8 cellular contexts compared by ENCODE assay signal in the genomic region with DNA sequence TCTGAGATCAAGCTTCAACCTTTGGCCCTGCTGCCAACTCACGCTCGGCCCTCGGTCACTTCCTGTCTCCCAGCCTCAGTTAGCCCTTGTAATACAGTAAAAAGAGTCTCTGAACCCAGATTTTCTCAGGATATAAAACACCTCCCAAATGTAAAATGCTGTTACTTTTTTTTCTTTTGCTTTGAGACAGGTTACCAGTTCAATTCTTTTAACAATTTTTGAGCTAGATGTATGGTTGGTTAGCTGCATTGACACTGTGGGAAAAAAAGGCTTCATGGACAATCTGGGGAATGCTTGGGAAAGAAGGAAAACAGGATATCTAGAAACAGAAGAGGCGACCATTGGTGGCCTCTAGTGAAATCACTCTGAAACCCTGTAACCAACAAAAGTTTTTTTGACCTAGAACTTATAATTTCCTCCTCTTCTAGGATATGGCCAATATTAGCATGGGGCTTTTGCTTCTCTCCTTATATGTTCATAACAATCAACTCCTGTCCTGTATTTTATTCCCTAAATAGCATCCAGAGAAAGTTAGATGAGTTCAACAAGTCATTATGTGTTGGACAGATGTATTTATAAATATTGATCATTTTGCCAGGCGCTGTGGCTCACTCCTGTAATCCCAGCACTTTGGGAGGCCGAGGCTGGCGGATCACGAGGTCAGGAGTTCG. TPM values are rescaled to one million over a fixed set of nuclear protein-coding genes. Genes with fewer than 3 reads are reported as not detected.
DNase-seq lines count a peak whose midpoint lies in the region; ATAC-seq and TF ChIP-seq lines count a peak whose summit lies in the region.

No MANE protein-coding gene starts in this region.

- H3K4me1 ChIP-seq in PC-3 (ENCODE audit: insufficient read depth, low read length), result peaks cover 11% of the 10 kb centered on the region

- H3K9me2 ChIP-seq in PC-3 (replicated peaks; ENCODE audit: low read length), result no peaks in the 10 kb centered on the region

- H3K27ac Mint-ChIP-seq in progenitor cell of endocrine pancreas, result peak overlapping the region; percentile 97

- no peaks in the 10 kb centered on the region for H3K36me3 Mint-ChIP-seq in progenitor cell of endocrine pancreas (ENCODE audit: insufficient read depth)

- H3K27ac ChIP-seq in PC-3 (ENCODE audit: low read length), result peak overlapping the region; percentile 57

- H3K27me3 ChIP-seq in GM06990 (replicated peaks; ENCODE audit: control insufficient read depth, insufficient read depth, low read length), result no peaks in the 10 kb centered on the region
- no peaks in the 10 kb centered on the region for H3K27me3 ChIP-seq in PC-3 (ENCODE audit: low read length)

- H4K20me1 ChIP-seq in PC-3 (ENCODE audit: low read length), result peaks cover 7% of the 10 kb centered on the region; the same call in 1 of the 2 replicates

- ATAC-seq in PC-3 (no peak), HG02623 (IDR thresholded peaks at IDR 0.05; ENCODE audit: unreplicated experiment) (no peak), GM18511 (IDR thresholded peaks at IDR 0.05; ENCODE audit: unreplicated experiment) (no peak)

- DNase-seq in GM06990 (ENCODE audit: extremely low read depth, insufficient read length) (no peak), PC-3 (no peak), epithelial cell of proximal tubule (ENCODE audit: low read depth) (no peak), progenitor cell of endocrine pancreas (ENCODE audit: low spot score, unreplicated experiment) (no peak), NCI-H1092 treated with DMSO at 0.1 percent for 48 hours (lab: John Stamatoyannopoulos, UW) (no peak), mucosa of gallbladder (ENCODE audit: low spot score) (no peak)

- no peaks in the 10 kb centered on the region for H3K9me3 ChIP-seq in PC-3 (ENCODE audit: low read length)

- CTCF ChIA-PET in PC-3 (lab: Charles Lee), result interaction anchor here (1.2 kb wide), 1 partner anchor 391 kb away, joined by 3 read pairs; no protein-coding TSS in a partner anchor

- H2AFZ ChIP-seq in PC-3 (ENCODE audit: low read length), result peak overlapping the region; percentile 91

- H3K79me2 ChIP-seq in PC-3 (ENCODE audit: low read length), result peaks cover 56% of the 10 kb centered on the region

- no peaks in the 10 kb centered on the region for H3K27me3 Mint-ChIP-seq in progenitor cell of endocrine pancreas

- H3K4me3 ChIP-seq in GM06990 (replicated peaks; ENCODE audit: low read depth, low read length) (peak overlapping the region; percentile 85), PC-3 (ENCODE audit: low read length) (peak overlapping the region; percentile 90), epithelial cell of proximal tubule (ENCODE audit: low read depth, low read length) (peak overlapping the region; percentile 96)

- H3F3A ChIP-seq in PC-3 (ENCODE audit: low read length, unreplicated experiment), result no peaks in the 10 kb centered on the region

- intact Hi-C loops in PC-3 (cut with micrococcal nuclease), result no loop called here

- H3K4me2 ChIP-seq in PC-3 (ENCODE audit: low read length), result peak overlapping the region; percentile 93

- H3K9ac ChIP-seq in PC-3 (ENCODE audit: low read length), result peak overlapping the region; percentile 83

- peaks cover 10% of the 10 kb centered on the region for H3K4me1 Mint-ChIP-seq in progenitor cell of endocrine pancreas (ENCODE audit: low read depth)

- TF ChIP-seq CTCF in GM06990 (IDR thresholded peaks at IDR 0.05; ENCODE audit: insufficient read depth, low read length, poor library complexity, severe bottlenecking) (no peak), PC-3 (conservative IDR thresholded peaks at IDR 0.05; ENCODE audit: low read depth, low read length) (no peak), epithelial cell of proximal tubule (conservative IDR thresholded peaks at IDR 0.05; ENCODE audit: low read depth, low read length) (no peak), progenitor cell of endocrine pancreas (IDR thresholded peaks at IDR 0.05; ENCODE audit: unreplicated experiment) (no peak)

- POLR2A ChIA-PET in PC-3 (lab: Charles Lee; ENCODE audit: unreplicated experiment), result interaction anchor here (0.9 kb wide), 1 partner anchor 276 kb away, joined by 5 read pairs; no protein-coding TSS in a partner anchor

- H3K9me3 Mint-ChIP-seq in progenitor cell of endocrine pancreas (ENCODE audit: low read depth), result no peaks in the 10 kb centered on the region

- H3K4me3 Mint-ChIP-seq in progenitor cell of endocrine pancreas (ENCODE audit: low read depth), result no peak overlapping the region

- H3K36me3 ChIP-seq in GM06990 (ENCODE audit: control insufficient read depth, insufficient read depth, low read length) (no peaks in the 10 kb centered on the region), PC-3 (ENCODE audit: low read depth, low read length) (0 out of 2 replicates have a peak, but pooled peaks cover 3% of the 10 kb centered on the region)

- BruUV-seq in PC-3 (replicated peaks; lab: Mats Ljungman, UMichigan), result TSS peak; percentile 73

RNA-seq across cellular contexts. Expression of a gene that starts 1.3 kb away (rescaled TPM):
- total RNA-seq in PC-3 (2014; rRNA removed) (80.0 and 86.2 TPM in 2 replicates), epithelial cell of proximal tubule (67.0 and 67.6 TPM in 2 replicates), progenitor cell of endocrine pancreas (51.7 and 53.1 TPM in 2 replicates), mucosa of gallbladder (149 TPM)

RNA-seq across cellular contexts. Expression of a gene that starts 21.0 kb away (rescaled TPM):
- 26.2 and 32.0 TPM in 2 replicates for total RNA-seq in PC-3 (2014; rRNA removed)
- 17.3 and 26.8 TPM in 2 replicates for total RNA-seq in epithelial cell of proximal tubule
- total RNA-seq in progenitor cell of endocrine pancreas, result 14.8 TPM in 2 replicates
- total RNA-seq in mucosa of gallbladder, result 2.7 TPM
